Comparison of ENCODE assay signal across 22 cellular contexts in genomic region chr20:46931699-46932098, GRCh38.
DNase-seq lines count a peak whose midpoint lies in the region; ATAC-seq lines count a peak whose summit lies in the region.
"Had no signal": no experiment of that assay in that cellular context is flagged by ENCODE, and none has a peak within 500 bp of the region (broad histone marks: within the 10 kb centered on the region; RNA-seq: fewer than 3 reads in every experiment).

No MANE protein-coding gene starts in this region.

- H3K27ac Mint-ChIP-seq in stimulated activated naive B cell treated with anti-CD40 and anti-IgM and Interleukin-4, amounts not matched to agents 10 μg/mL and 1 μg/mL and 100 μg/mL, for 72 hours, result no peak overlapping the region
- H3K27ac Mint-ChIP-seq: B cell had no signal

- peaks cover 0 to 2% of the 10 kb centered on the region in 2 donors for H3K36me3 Mint-ChIP-seq in stimulated activated naive B cell treated with anti-CD40 and anti-IgM and Interleukin-4, amounts not matched to agents 10 μg/mL and 1 μg/mL and 100 μg/mL, for 72 hours

- H3K27ac ChIP-seq in cingulate gyrus (ENCODE audit: low read depth, low read length), result peak overlapping the region; percentile 48

- H3K9me3 Mint-ChIP-seq in stimulated activated naive B cell treated with anti-CD40 and anti-IgM and Interleukin-4, amounts not matched to agents 10 μg/mL and 1 μg/mL and 100 μg/mL, for 72 hours, result peaks cover 0 to 4% of the 10 kb centered on the region in 2 donors
- H3K9me3 Mint-ChIP-seq: central memory CD8-positive, alpha-beta T cell; nephron had no signal

- DNase-seq in EH (ENCODE audit: low read depth) (peak; percentile 36), left kidney (ENCODE audit: low read depth, low spot score) (peak; percentile 10), stromal cell of bone marrow (ENCODE audit: low read depth) (peak; percentile 68), NCI-H187 (lab: John Stamatoyannopoulos, UW) (no peak), NCI-H1694 (lab: John Stamatoyannopoulos, UW) (no peak)
- DNase-seq in stimulated activated naive B cell treated with anti-CD40 and anti-IgM and Interleukin-4, amounts not matched to agents 10 μg/mL and 1 μg/mL and 100 μg/mL, for 72 hours, result no peak
- DNase-seq: activated gamma-delta T cell; amniotic stem cell; effector CD4-positive, alpha-beta T cell; GOT3; hippocampal formation; mesendoderm; NCI-H1436 treated with DMSO at 0.1 percent for 48 hours; NCI-H2171 treated with DMSO at 0.1 percent for 48 hours; OCI-M1; T-helper 1 cell; thyroid gland had no signal

- H3K4me3 Mint-ChIP-seq in stimulated activated naive B cell treated with anti-CD40 and anti-IgM and Interleukin-4, amounts not matched to agents 10 μg/mL and 1 μg/mL and 100 μg/mL, for 72 hours, result no peak overlapping the region
- H3K4me3 Mint-ChIP-seq: B cell; central memory CD8-positive, alpha-beta T cell; nephron had no signal

- H3K4me1 Mint-ChIP-seq in stimulated activated naive B cell treated with anti-CD40 and anti-IgM and Interleukin-4, amounts not matched to agents 10 μg/mL and 1 μg/mL and 100 μg/mL, for 72 hours, result no peaks in the 10 kb centered on the region
- H3K4me1 Mint-ChIP-seq: B cell; central memory CD8-positive, alpha-beta T cell had no signal

- ATAC-seq in GM18861 (IDR thresholded peaks at IDR 0.05; ENCODE audit: unreplicated experiment), result no peak
- ATAC-seq in stimulated activated naive B cell treated with anti-CD40 and anti-IgM and Interleukin-4, amounts not matched to agents 10 μg/mL and 1 μg/mL and 100 μg/mL, for 72 hours (replicated peaks), result no peak

- H3K27me3 Mint-ChIP-seq in stimulated activated naive B cell treated with anti-CD40 and anti-IgM and Interleukin-4, amounts not matched to agents 10 μg/mL and 1 μg/mL and 100 μg/mL, for 72 hours, result peaks cover 21 to 38% of the 10 kb centered on the region in 2 donors

Comparison
In these comparisons a context has a peak if more than half of its experiments do, and no peak if none do; other contexts are left out.
1. DNase-seq: peak in EH (single experiment), left kidney (single experiment) and stromal cell of bone marrow (single experiment); none in NCI-H187 (0 of 2), NCI-H1694 (single experiment) and stimulated activated naive B cell treated with anti-CD40 and anti-IgM and Interleukin-4, amounts not matched to agents 10 μg/mL and 1 μg/mL and 100 μg/mL, for 72 hours (single experiment).